6 cellular contexts compared by ENCODE assay signal in genomic region chr1:1616838-1617237, GRCh38. TPM values are rescaled to one million over a fixed set of nuclear protein-coding genes. Genes with fewer than 3 reads are reported as not detected.
DNase-seq lines count a peak whose midpoint lies in the region; ATAC-seq and TF ChIP-seq lines count a peak whose summit lies in the region.

No MANE protein-coding gene starts in this region.

- peak overlapping the region; percentile 76 for H3K27ac Mint-ChIP-seq in activated CD4-positive, alpha-beta T cell treated with anti-CD3 and anti-CD28 coated beads, Interleukin-2, amount 10 ng/mL, durations not matched to agents 7 days and 5 days

- peak overlapping the region; percentile 79 for H3K4me3 Mint-ChIP-seq in activated CD4-positive, alpha-beta T cell treated with anti-CD3 and anti-CD28 coated beads, Interleukin-2, amount 10 ng/mL, durations not matched to agents 7 days and 5 days

- DNase-seq in activated CD4-positive, alpha-beta T cell treated with anti-CD3 and anti-CD28 coated beads, Interleukin-2, amount 10 ng/mL, durations not matched to agents 7 days and 5 days, result no peak
- no peak for DNase-seq in activated CD4-positive, alpha-beta T cell treated with anti-CD3 and anti-CD28 coated beads, Interleukin-2, amount 50 U/mL, for 1 hour
- DNase-seq in heart right ventricle (peak in 1 of 2 donors; percentile 18), tibial nerve (ENCODE audit: low spot score in 2 of 2) (no peak), DMS53 (lab: John Stamatoyannopoulos, UW) (no peak)
- DNase-seq in stimulated activated CD4-positive, alpha-beta T cell treated with anti-CD3 and anti-CD28 coated beads, Interleukin-12 subunit alpha, Interleukin-12 subunit beta, amount 100 ng/mL, for 4 hours, result no peak

- WGBS in heart right ventricle, 2 donors, result 78% methylated on average over 19 of the region's 19 CpGs
- WGBS in tibial nerve, 2 donors, result 72 to 76% methylated on average over 19 of the region's 19 CpGs

- no peak for ATAC-seq in heart right ventricle

- H3K27ac ChIP-seq in heart right ventricle, result peak overlapping the region in 8 of 10 donors; percentile 98 to 100 (median 100)
- peak overlapping the region in 1 of 4 donors; percentile 99 for H3K27ac ChIP-seq in tibial nerve

- peaks cover 7% of the 10 kb centered on the region for H3K36me3 Mint-ChIP-seq in activated CD4-positive, alpha-beta T cell treated with anti-CD3 and anti-CD28 coated beads, Interleukin-2, amount 10 ng/mL, durations not matched to agents 7 days and 5 days (ENCODE audit: low read depth)

- H3K36me3 ChIP-seq in heart right ventricle, result peaks cover 0 to 24% (median 0%) of the 10 kb centered on the region in 9 donors
- H3K36me3 ChIP-seq in tibial nerve, result peaks cover 0 to 39% (median 0%) of the 10 kb centered on the region in 3 donors

- TF ChIP-seq CTCF in heart right ventricle (IDR thresholded peaks at IDR 0.05), result no peak
- TF ChIP-seq CTCF in tibial nerve (IDR thresholded peaks at IDR 0.05), result no peak

- H3K4me3 ChIP-seq in heart right ventricle, result peak overlapping the region; percentile 89 to 100 (median 97)
- peak overlapping the region; percentile 44 to 96 (median 92) for H3K4me3 ChIP-seq in tibial nerve

- TF ChIP-seq EP300 in tibial nerve (IDR thresholded peaks at IDR 0.05), result no peak

- H3K9me3 ChIP-seq in heart right ventricle (no peaks in the 10 kb centered on the region), tibial nerve (no peaks in the 10 kb centered on the region)

- peaks cover 30% of the 10 kb centered on the region for H3K4me1 Mint-ChIP-seq in activated CD4-positive, alpha-beta T cell treated with anti-CD3 and anti-CD28 coated beads, Interleukin-2, amount 10 ng/mL, durations not matched to agents 7 days and 5 days

- no peaks in the 10 kb centered on the region for H3K9me3 Mint-ChIP-seq in activated CD4-positive, alpha-beta T cell treated with anti-CD3 and anti-CD28 coated beads, Interleukin-2, amount 10 ng/mL, durations not matched to agents 7 days and 5 days

- POLR2A ChIA-PET in activated CD4-positive, alpha-beta T cell treated with anti-CD3 and anti-CD28 coated beads, Interleukin-2, amount 10 ng/mL, durations not matched to agents 7 days and 5 days (lab: Charles Lee), result no interaction called here

- intact Hi-C loops in heart right ventricle (cut with DNase I), result no loop called here

- CTCF ChIA-PET in activated CD4-positive, alpha-beta T cell treated with anti-CD3 and anti-CD28 coated beads, Interleukin-2, amount 10 ng/mL, durations not matched to agents 7 days and 5 days (lab: Charles Lee), result interaction anchor here (0.6 to 1.6 kb wide), 3 partner anchors 10 to 63 kb away, joined by 3 to 6 read pairs (median 3); no protein-coding TSS in a partner anchor

- H3K27me3 ChIP-seq in heart right ventricle, result no peaks in the 10 kb centered on the region
- no peaks in the 10 kb centered on the region for H3K27me3 ChIP-seq in tibial nerve

- H3K27me3 Mint-ChIP-seq in activated CD4-positive, alpha-beta T cell treated with anti-CD3 and anti-CD28 coated beads, Interleukin-2, amount 10 ng/mL, durations not matched to agents 7 days and 5 days, result no peaks in the 10 kb centered on the region

- H3K4me1 ChIP-seq in heart right ventricle (peaks cover 7 to 64% (median 48%) of the 10 kb centered on the region in 9 donors), tibial nerve (peaks cover 0 to 50% (median 28%) of the 10 kb centered on the region in 4 donors)

- no peak for TF ChIP-seq POLR2A in tibial nerve (IDR thresholded peaks at IDR 0.05)

RNA-seq across cellular contexts. Expression of gene MIB2, which starts 1.5 kb away (rescaled TPM):
- 10 to 100 TPM; 40.0 to 42.8 TPM for total RNA-seq in activated CD4-positive, alpha-beta T cell treated with anti-CD3 and anti-CD28 coated beads, Interleukin-2, amount 10 ng/mL, durations not matched to agents 7 days and 5 days
- 100 to 1,000 TPM in 1 of 10 donors, 10 to 100 TPM in 9; 53.6 to 110 (median 74.7) TPM for total RNA-seq in heart right ventricle
- polyA plus RNA-seq in heart right ventricle, result 100 to 1,000 TPM in 1 of 2 donors, 10 to 100 TPM in 1; 56.0 to 248 TPM
- total RNA-seq in tibial nerve, result 100 to 1,000 TPM in 1 of 4 donors, 10 to 100 TPM in 3; 50.5 to 108 (median 98.6) TPM

RNA-seq across cellular contexts. Expression of gene MMP23B, which starts 15.1 kb away (rescaled TPM):
- 1 to 10 TPM; 1.8 to 2.3 TPM for total RNA-seq in activated CD4-positive, alpha-beta T cell treated with anti-CD3 and anti-CD28 coated beads, Interleukin-2, amount 10 ng/mL, durations not matched to agents 7 days and 5 days
- total RNA-seq in heart right ventricle (10 to 100 TPM; 21.5 to 87.0 (median 63.1) TPM), tibial nerve (1 to 10 TPM; 1.2 to 6.6 (median 3.8) TPM)
- polyA plus RNA-seq in heart right ventricle, result 100 to 1,000 TPM in 1 of 2 donors, 10 to 100 TPM in 1; 14.2 to 113 TPM

RNA-seq across cellular contexts. Expression of gene FNDC10, which starts 16.9 kb away (rescaled TPM):
- total RNA-seq in activated CD4-positive, alpha-beta T cell treated with anti-CD3 and anti-CD28 coated beads, Interleukin-2, amount 10 ng/mL, durations not matched to agents 7 days and 5 days, result 1 to 10 TPM; 6.2 to 7.9 TPM
- 1 to 10 TPM in 8 of 10 donors, under 1 TPM in 2; 0.66 to 5.9 (median 2.3) TPM for total RNA-seq in heart right ventricle
- polyA plus RNA-seq in heart right ventricle, result 1 to 10 TPM; 1.1 to 3.8 TPM
- total RNA-seq in tibial nerve, result 1 to 10 TPM; 1.4 to 3.0 (median 2.0) TPM

RNA-seq across cellular contexts. Expression of gene CDK11B, which starts 42.0 kb away (rescaled TPM):
- total RNA-seq in activated CD4-positive, alpha-beta T cell treated with anti-CD3 and anti-CD28 coated beads, Interleukin-2, amount 10 ng/mL, durations not matched to agents 7 days and 5 days, result 10 to 100 TPM; 42.0 to 44.3 TPM
- 10 to 100 TPM; 20.9 to 30.4 (median 23.8) TPM for total RNA-seq in heart right ventricle
- polyA plus RNA-seq in heart right ventricle, result 10 to 100 TPM; 31.4 to 34.1 TPM
- total RNA-seq in tibial nerve, result 10 to 100 TPM; 12.6 to 31.8 (median 24.7) TPM

RNA-seq across cellular contexts. Expression of gene SSU72, which starts 42.2 kb away (rescaled TPM):
- total RNA-seq in activated CD4-positive, alpha-beta T cell treated with anti-CD3 and anti-CD28 coated beads, Interleukin-2, amount 10 ng/mL, durations not matched to agents 7 days and 5 days, result 100 to 1,000 TPM; 128 to 130 TPM
- total RNA-seq in heart right ventricle (100 to 1,000 TPM in 4 of 10 donors, 10 to 100 TPM in 6; 73.8 to 138 (median 77.9) TPM), tibial nerve (100 to 1,000 TPM; 129 to 161 (median 146) TPM)
- 100 to 1,000 TPM in 1 of 2 donors, 10 to 100 TPM in 1; 96.3 to 122 TPM for polyA plus RNA-seq in heart right ventricle
